ENCODE assay signal across 29 cellular contexts in genomic region chr11:31512117-31512516, GRCh38.
"Had no signal": no experiment of that assay in that cellular context is flagged by ENCODE, and none has a peak within 500 bp of the region (broad histone marks: within the 10 kb centered on the region; RNA-seq: fewer than 3 reads in every experiment).

No MANE protein-coding gene starts in this region.

- H3K36me3 ChIP-seq: esophagus muscularis mucosa, heart left ventricle, lower lobe of right lung, sigmoid colon, thoracic aorta, uterus, WERI-Rb-1 had no signal

- FAIRE-seq: astrocyte, small intestine had no signal

- H3K4me1 ChIP-seq: foreskin keratinocyte had no signal

- ATAC-seq: activated CD4-positive, CD25-positive, alpha-beta regulatory T cell treated with anti-CD3 and anti-CD28 coated beads, Interleukin-2, amount 50 U/mL, for 24 hours; foreskin keratinocyte; heart left ventricle; left lobe of liver; lower lobe of right lung; natural killer cell; stimulated activated effector memory CD8-positive, alpha-beta T cell treated with anti-CD3 and anti-CD28 coated beads, Interleukin-12 subunit alpha, Interleukin-12 subunit beta, amount 100 ng/mL, for 72 hours; T-helper 17 cell had no signal

- H3K9me3 ChIP-seq: esophagus muscularis mucosa, heart left ventricle, lower lobe of right lung, sigmoid colon, thoracic aorta, uterus had no signal

- H3K27me3 ChIP-seq: esophagus muscularis mucosa, foreskin keratinocyte, heart left ventricle, sigmoid colon, uterus had no signal

- DNase-seq: activated CD4-positive, alpha-beta T cell treated with anti-CD3 and anti-CD28 coated beads for 48 hours; activated CD4-positive, alpha-beta T cell treated with anti-CD3 and anti-CD28 coated beads, Interleukin-2, amount 50 U/mL, for 48 hours; activated CD8-positive, alpha-beta memory T cell treated with anti-CD3 and anti-CD28 coated beads for 24 hours; activated effector memory CD4-positive, alpha-beta T cell treated with anti-CD3 and anti-CD28 coated beads, Interleukin-2, amount 50 U/mL, for 16 hours; activated naive CD4-positive, alpha-beta T cell treated with anti-CD3 and anti-CD28 coated beads, Interleukin-2, amount 10 ng/mL, durations not matched to agents 7 days and 5 days; amniotic stem cell; caudate nucleus; foreskin keratinocyte; heart left ventricle; hypothalamus; kidney glomerular epithelial cell; lower lobe of right lung; mesendoderm; natural killer cell; posterior cingulate gyrus; retina; sigmoid colon; small intestine; stimulated activated CD4-positive, alpha-beta T cell treated with anti-CD3 and anti-CD28 coated beads, Interleukin-4, amount 100 ng/mL, for 24 hours; T-helper 17 cell; T1000; uterus; WERI-Rb-1 had no signal

- H3K4me3 ChIP-seq: esophagus muscularis mucosa, heart left ventricle, lower lobe of right lung, sigmoid colon, thoracic aorta, uterus had no signal

- H3K27ac ChIP-seq: esophagus muscularis mucosa, foreskin keratinocyte, heart left ventricle, lower lobe of right lung, sigmoid colon, thoracic aorta, uterus, WERI-Rb-1 had no signal
